Comparison of ENCODE assay signal across 36 cellular contexts in the genomic region with DNA sequence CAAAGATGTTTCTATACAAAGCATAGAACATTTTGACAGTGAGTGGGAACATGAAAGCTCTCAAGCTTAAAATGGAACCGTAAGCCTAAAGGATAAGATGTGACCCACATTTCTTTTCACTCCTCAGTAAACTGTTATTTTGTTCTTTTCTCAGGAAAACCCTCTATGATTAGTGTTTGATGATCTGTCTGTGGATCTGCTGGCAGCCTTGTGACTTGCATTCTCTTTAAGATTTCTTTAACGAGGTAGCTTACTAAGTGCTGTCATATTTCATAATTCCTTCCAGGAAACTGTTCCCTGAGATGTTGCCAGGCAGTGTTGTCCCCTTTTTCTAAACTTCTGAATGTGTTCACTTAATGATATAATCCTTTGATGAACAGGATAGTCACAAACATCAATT.
"Had no signal": no experiment of that assay in that cellular context is flagged by ENCODE, and none has a peak within 500 bp of the region (broad histone marks: within the 10 kb centered on the region; RNA-seq: fewer than 3 reads in every experiment).

No MANE protein-coding gene starts in this region.

- DNase-seq: activated B cell treated with CpG ODN at 0.5 μM for 24 hours; activated CD4-positive, alpha-beta memory T cell treated with anti-CD3 and anti-CD28 coated beads for 36 hours; activated CD4-positive, alpha-beta T cell treated with anti-CD3 and anti-CD28 coated beads for 4 hours; activated CD4-positive, alpha-beta T cell treated with anti-CD3 and anti-CD28 coated beads, Interleukin-2, amount 10 ng/mL, durations not matched to agents 24 days and 14 days; activated CD4-positive, alpha-beta T cell treated with anti-CD3 and anti-CD28 coated beads, Interleukin-2, amount 50 U/mL, for 1 hour; activated CD4-positive, alpha-beta T cell treated with anti-CD3 and anti-CD28 coated beads, Interleukin-2, amount 50 U/mL, for 4 hours; activated CD4-positive, CD25-positive, alpha-beta regulatory T cell treated with anti-CD3 and anti-CD28 coated beads, Interleukin-2, amount 50 U/mL, for 72 hours; activated CD8-positive, alpha-beta memory T cell treated with anti-CD3 and anti-CD28 coated beads, Interleukin-2, amount 50 U/mL, for 4 hours; activated CD8-positive, alpha-beta T cell treated with anti-CD3 and anti-CD28 coated beads for 36 hours; activated effector memory CD4-positive, alpha-beta T cell treated with anti-CD3 and anti-CD28 coated beads, Interleukin-2, amount 50 U/mL, for 16 hours; activated gamma-delta T cell treated with Interleukin-2 at 50 U/mL for 16 hours; activated naive CD4-positive, alpha-beta T cell; activated naive CD4-positive, alpha-beta T cell treated with anti-CD3 and anti-CD28 coated beads for 36 hours; activated naive CD4-positive, alpha-beta T cell treated with anti-CD3 and anti-CD28 coated beads, Interleukin-2, amount 50 U/mL, for 16 hours; activated naive CD8-positive, alpha-beta T cell treated with anti-CD3 and anti-CD28 coated beads for 36 hours; activated T-cell treated with anti-CD3 and anti-CD28 coated beads for 4 hours; activated T-cell treated with anti-CD3 and anti-CD28 coated beads, Interleukin-2, amount 50 U/mL, for 1 hour; activated T-cell treated with anti-CD3 and anti-CD28 coated beads, Interleukin-2, amount 50 U/mL, for 4 hours; activated T-cell treated with anti-CD3 and anti-CD28 coated beads, Interleukin-2, amount 50 U/mL, for 72 hours; adrenal gland; amniotic stem cell; aorta; body of pancreas; brain microvascular endothelial cell; cerebellar nuclear complex; T-helper 1 cell; T-helper 2 cell; T-helper 9 cell had no signal

- H3K27me3 ChIP-seq: adrenal gland, body of pancreas, brain microvascular endothelial cell, breast epithelium had no signal

- H3K4me1 Mint-ChIP-seq: activated B cell treated with CpG ODN at 0.5 μM for 24 hours; activated CD4-positive, alpha-beta T cell treated with anti-CD3 and anti-CD28 coated beads, Interleukin-2, amount 10 ng/mL, durations not matched to agents 24 days and 14 days; activated naive CD8-positive, alpha-beta T cell treated with anti-CD3 and anti-CD28 coated beads for 36 hours; activated T-helper 17 cell treated with anti-CD3 and anti-CD28 coated beads, Interleukin-2, amount 50 U/mL, for 72 hours; central memory CD8-positive, alpha-beta T cell had no signal

- H3K36me3 ChIP-seq: adrenal gland, brain microvascular endothelial cell, breast epithelium had no signal

- H3K9me3 ChIP-seq: adrenal gland, body of pancreas, breast epithelium had no signal

- H3K4me3 Mint-ChIP-seq: activated B cell treated with CpG ODN at 0.5 μM for 24 hours; activated CD4-positive, alpha-beta memory T cell treated with anti-CD3 and anti-CD28 coated beads for 36 hours; activated CD4-positive, alpha-beta T cell treated with anti-CD3 and anti-CD28 coated beads, Interleukin-2, amount 10 ng/mL, durations not matched to agents 24 days and 14 days; activated CD8-positive, alpha-beta T cell treated with anti-CD3 and anti-CD28 coated beads for 36 hours; activated naive CD4-positive, alpha-beta T cell treated with anti-CD3 and anti-CD28 coated beads for 36 hours; activated naive CD8-positive, alpha-beta T cell treated with anti-CD3 and anti-CD28 coated beads for 36 hours; activated T-cell treated with anti-CD3 and anti-CD28 coated beads, Interleukin-2, amount 50 U/mL, for 4 hours; activated T-cell treated with anti-CD3 and anti-CD28 coated beads, Interleukin-2, amount 50 U/mL, for 72 hours; activated T-helper 1 cell treated with anti-CD3 and anti-CD28 coated beads, Interleukin-12 subunit alpha, Interleukin-12 subunit beta, Interleukin-2, Interleukin-4 antibody, amounts not matched to agents 30 ng/mL and 10 ng/mL and 1 ng/mL, durations not matched to agents 14 hours and 24 hours and 36 hours; activated T-helper 17 cell treated with anti-CD3 and anti-CD28 coated beads, Interleukin-2, amount 50 U/mL, for 72 hours; central memory CD8-positive, alpha-beta T cell; T-helper 1 cell treated with Interleukin-12 subunit alpha and Interleukin-12 subunit beta and Interleukin-4 antibody, amounts not matched to agents 30 μg/mL and 1 μg/mL, for 36 hours; T-helper 2 cell treated with Interferon-gamma antibody and Interleukin-4, amounts not matched to agents 5 μg/mL and 100 μg/mL, for 36 hours had no signal

- H3K4me1 ChIP-seq: adrenal gland, body of pancreas, breast epithelium had no signal

- H3K4me3 ChIP-seq: adrenal gland, body of pancreas, breast epithelium had no signal

- H3K27ac ChIP-seq: adrenal gland, body of pancreas, brain microvascular endothelial cell, breast epithelium, VCaP had no signal

- ATAC-seq: activated CD8-positive, alpha-beta T cell treated with anti-CD3 and anti-CD28 coated beads for 36 hours; activated naive CD4-positive, alpha-beta T cell treated with anti-CD3 and anti-CD28 coated beads, Interleukin-2, amount 50 U/mL, for 72 hours; activated T-cell treated with anti-CD3 and anti-CD28 coated beads, Interleukin-2, amount 50 U/mL, for 4 hours; activated T-cell treated with anti-CD3 and anti-CD28 coated beads, Interleukin-2, amount 50 U/mL, for 72 hours; activated T-helper 17 cell treated with anti-CD3 and anti-CD28 coated beads, Interleukin-2, amount 50 U/mL, for 72 hours; body of pancreas had no signal

- H3K9me3 Mint-ChIP-seq: activated B cell treated with CpG ODN at 0.5 μM for 24 hours; activated CD4-positive, alpha-beta T cell treated with anti-CD3 and anti-CD28 coated beads, Interleukin-2, amount 10 ng/mL, durations not matched to agents 24 days and 14 days; activated CD8-positive, alpha-beta T cell treated with anti-CD3 and anti-CD28 coated beads for 36 hours; activated naive CD4-positive, alpha-beta T cell treated with anti-CD3 and anti-CD28 coated beads, Interleukin-2, amount 50 U/mL, for 72 hours; activated T-cell treated with anti-CD3 and anti-CD28 coated beads, Interleukin-2, amount 50 U/mL, for 4 hours; activated T-cell treated with anti-CD3 and anti-CD28 coated beads, Interleukin-2, amount 50 U/mL, for 72 hours; activated T-helper 1 cell treated with anti-CD3 and anti-CD28 coated beads, Interleukin-12 subunit alpha, Interleukin-12 subunit beta, Interleukin-2, Interleukin-4 antibody, amounts not matched to agents 30 ng/mL and 10 ng/mL and 1 ng/mL, durations not matched to agents 14 hours and 24 hours and 36 hours; T-helper 1 cell treated with Interleukin-12 subunit alpha and Interleukin-12 subunit beta and Interleukin-4 antibody, amounts not matched to agents 30 μg/mL and 1 μg/mL, for 36 hours; T-helper 2 cell treated with Interferon-gamma antibody and Interleukin-4, amounts not matched to agents 5 μg/mL and 100 μg/mL, for 36 hours had no signal

- H3K27ac Mint-ChIP-seq: activated B cell treated with CpG ODN at 0.5 μM for 24 hours; activated CD4-positive, alpha-beta memory T cell treated with anti-CD3 and anti-CD28 coated beads for 36 hours; activated CD4-positive, alpha-beta T cell treated with anti-CD3 and anti-CD28 coated beads, Interleukin-2, amount 10 ng/mL, durations not matched to agents 24 days and 14 days; activated CD8-positive, alpha-beta T cell treated with anti-CD3 and anti-CD28 coated beads for 36 hours; activated naive CD4-positive, alpha-beta T cell treated with anti-CD3 and anti-CD28 coated beads for 36 hours; activated naive CD4-positive, alpha-beta T cell treated with anti-CD3 and anti-CD28 coated beads, Interleukin-2, amount 50 U/mL, for 72 hours; activated naive CD8-positive, alpha-beta T cell treated with anti-CD3 and anti-CD28 coated beads for 36 hours; activated T-cell treated with anti-CD3 and anti-CD28 coated beads, Interleukin-2, amount 50 U/mL, for 72 hours; activated T-helper 1 cell treated with anti-CD3 and anti-CD28 coated beads, Interleukin-12 subunit alpha, Interleukin-12 subunit beta, Interleukin-2, Interleukin-4 antibody, amounts not matched to agents 30 ng/mL and 10 ng/mL and 1 ng/mL, durations not matched to agents 14 hours and 24 hours and 36 hours; activated T-helper 17 cell treated with anti-CD3 and anti-CD28 coated beads, Interleukin-2, amount 50 U/mL, for 72 hours; T-helper 1 cell treated with Interleukin-12 subunit alpha and Interleukin-12 subunit beta and Interleukin-4 antibody, amounts not matched to agents 30 μg/mL and 1 μg/mL, for 36 hours; T-helper 2 cell treated with Interferon-gamma antibody and Interleukin-4, amounts not matched to agents 5 μg/mL and 100 μg/mL, for 36 hours had no signal

- H3K27me3 Mint-ChIP-seq: activated CD4-positive, alpha-beta memory T cell treated with anti-CD3 and anti-CD28 coated beads for 36 hours; activated CD4-positive, alpha-beta T cell treated with anti-CD3 and anti-CD28 coated beads, Interleukin-2, amount 10 ng/mL, durations not matched to agents 24 days and 14 days; activated CD8-positive, alpha-beta T cell treated with anti-CD3 and anti-CD28 coated beads for 36 hours; activated naive CD8-positive, alpha-beta T cell treated with anti-CD3 and anti-CD28 coated beads for 36 hours; activated T-helper 17 cell treated with anti-CD3 and anti-CD28 coated beads, Interleukin-2, amount 50 U/mL, for 72 hours; central memory CD8-positive, alpha-beta T cell had no signal

- H3K36me3 Mint-ChIP-seq: activated CD4-positive, alpha-beta memory T cell treated with anti-CD3 and anti-CD28 coated beads for 36 hours; activated naive CD4-positive, alpha-beta T cell treated with anti-CD3 and anti-CD28 coated beads, Interleukin-2, amount 50 U/mL, for 72 hours; activated naive CD8-positive, alpha-beta T cell treated with anti-CD3 and anti-CD28 coated beads for 36 hours had no signal
